ENCODE assay signal across 17 cellular contexts in the genomic region with DNA sequence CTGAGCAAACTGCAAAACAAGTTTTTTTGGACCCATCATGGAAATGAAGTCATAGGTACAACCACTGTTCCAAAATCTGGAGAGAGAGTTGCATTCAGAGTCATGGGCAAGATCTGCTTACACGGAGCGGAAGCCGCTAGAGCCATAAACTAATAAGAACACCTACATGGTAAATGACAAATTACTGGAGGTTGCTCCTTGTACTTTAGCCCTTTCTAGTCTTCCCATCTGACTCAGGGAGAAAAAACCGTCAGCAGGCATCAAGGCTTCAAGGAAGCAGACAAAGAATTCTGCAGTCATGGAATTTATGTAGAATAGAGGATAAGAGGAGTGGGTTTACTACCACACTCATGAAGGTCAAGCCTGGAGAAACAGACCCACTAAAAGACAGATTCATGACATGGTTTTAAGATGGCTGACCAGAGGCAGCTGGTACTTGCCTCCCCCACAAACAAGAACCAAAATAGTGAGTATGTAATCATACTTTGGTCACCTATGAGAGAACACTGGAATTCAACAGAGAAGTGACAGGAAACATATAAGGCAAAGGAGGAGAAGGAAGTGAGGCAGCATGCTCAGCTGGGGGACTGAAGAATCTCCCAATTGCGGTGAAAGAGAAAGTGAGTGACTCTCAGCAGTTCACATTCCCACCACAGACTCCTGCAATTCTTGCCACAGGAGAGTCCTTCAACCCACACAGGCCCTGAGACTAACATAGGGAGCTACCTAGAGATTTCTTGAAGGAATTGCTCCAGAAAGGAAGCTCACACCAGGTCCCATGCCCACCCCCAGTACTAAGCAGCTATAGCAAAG. TPM values are rescaled to one million over a fixed set of nuclear protein-coding genes. Genes with fewer than 3 reads are reported as not detected.
DNase-seq lines count a peak whose midpoint lies in the region; ATAC-seq, FAIRE-seq and TF ChIP-seq lines count a peak whose summit lies in the region.
"Had no signal": no experiment of that assay in that cellular context is flagged by ENCODE, and none has a peak within 500 bp of the region (broad histone marks: within the 10 kb centered on the region; RNA-seq: fewer than 3 reads in every experiment).

No MANE protein-coding gene starts in this region.

- H3K4me2 ChIP-seq in hepatocyte: no peak overlapping the region

- H3K4me3 ChIP-seq in hepatocyte (no peak overlapping the region), transverse colon (no peak overlapping the region)

- H4K20me1 ChIP-seq in hepatocyte (ENCODE audit: insufficient read depth, poor library complexity, severe bottlenecking): no peaks in the 10 kb centered on the region

- no peaks in the 10 kb centered on the region for H3K9me3 ChIP-seq in hepatocyte (ENCODE audit: low read depth)
- H3K9me3 ChIP-seq in transverse colon: no peaks in the 10 kb centered on the region
- H3K9me3 ChIP-seq: BE2C had no signal

- in situ Hi-C loops in transverse colon (cut with MboI; ENCODE audit: low pct_ligation_motif_present in 1 of 4, low pct_unique_long_range_greater_than_20kb in 1 of 4, low sequenced_read_pairs in 3 of 4): no loop called here

- H3K36me3 ChIP-seq in hepatocyte (replicated peaks; ENCODE audit: insufficient read depth, low read depth): no peaks in the 10 kb centered on the region
- H3K36me3 ChIP-seq in transverse colon: no peaks in the 10 kb centered on the region
- H3K36me3 ChIP-seq: BE2C had no signal

- peak overlapping the region; percentile 82 for H3K27ac ChIP-seq in hepatocyte
- peak overlapping the region in 2 of 4 donors; percentile 13 to 62 for H3K27ac ChIP-seq in transverse colon
- H3K27ac ChIP-seq: HL-60 had no signal

- WGBS in hepatocyte (ENCODE audit: low lambda C conversion rate, missing lambda C conversion rate): 78% methylated on average over 5 of the region's 5 CpGs
- 55 to 83% methylated on average over 4 to 5 of the region's 5 CpGs for WGBS in transverse colon (ENCODE audit: low coverage in 1 of 2), 2 donors

- no peaks in the 10 kb centered on the region for H3K9me2 ChIP-seq in hepatocyte (replicated peaks; ENCODE audit: insufficient read depth)

- no peak for TF ChIP-seq EP300 in transverse colon (IDR thresholded peaks at IDR 0.05; ENCODE audit: low read depth)

- H3K4me1 ChIP-seq in hepatocyte (ENCODE audit: insufficient read depth) (no peaks in the 10 kb centered on the region), transverse colon (peaks cover 0 to 3% (median 0%) of the 10 kb centered on the region in 4 donors)
- H3K4me1 ChIP-seq: BE2C had no signal

- H3K79me2 ChIP-seq in hepatocyte: no peaks in the 10 kb centered on the region

- DNase-seq in RPMI7951 (ENCODE audit: low read depth) (peak; percentile 22), hepatocyte (ENCODE audit: low spot score) (peak; percentile 52), transverse colon (peak; percentile 18), urothelium cell line (ENCODE audit: low spot score) (no peak), cerebellum (ENCODE audit: low spot score) (no peak)
- DNase-seq: BE2C, DMS79 treated with DMSO at 0.1 percent for 48 hours, GDM1, MM.1S, NCI-H1417 treated with DMSO at 0.1 percent for 48 hours, NCI-H2029 treated with DMSO at 0.1 percent for 48 hours, NCI-H510A treated with DMSO at 0.1 percent for 48 hours, SIG-M5 had no signal

- no peak for FAIRE-seq in urothelium cell line (lab: Jason Lieb, UNC)
- FAIRE-seq: H54 had no signal

- H3K27me3 ChIP-seq in hepatocyte (no peaks in the 10 kb centered on the region), transverse colon (no peaks in the 10 kb centered on the region)

- intact Hi-C loops in transverse colon (cut with DNase I; ENCODE audit: low total_unique reads): loop anchor here (10.0 kb wide), 1 partner anchor 341 kb away; no protein-coding TSS in a partner anchor

- TF ChIP-seq CTCF in hepatocyte (IDR thresholded peaks at IDR 0.05; ENCODE audit: poor library complexity) (no peak), transverse colon (IDR thresholded peaks at IDR 0.05) (no peak)

- ATAC-seq in HG03432 (IDR thresholded peaks at IDR 0.05; ENCODE audit: unreplicated experiment): peak; percentile 45
- ATAC-seq in GM19324 (IDR thresholded peaks at IDR 0.05; ENCODE audit: low FRiP score, unreplicated experiment): no peak

- no peak overlapping the region for H2AFZ ChIP-seq in hepatocyte

- TF ChIP-seq POLR2A in transverse colon (IDR thresholded peaks at IDR 0.05): no peak

RNA-seq across cellular contexts. Expression of gene ASAH2, which starts 42.4 kb away (rescaled TPM):
- total RNA-seq in RPMI7951 (2014; rRNA removed; shearing (Covaris generic)): 0.39 and 0.84 TPM in 2 replicates
- total RNA-seq in hepatocyte (7.9 and 9.7 TPM in 2 replicates), transverse colon (under 1 TPM; 0.32 to 0.75 (median 0.40) TPM), cerebellum (1.5 TPM)
- 3.5 and 3.8 TPM in 2 replicates for polyA plus RNA-seq in hepatocyte

Comparison
In these comparisons a context has a peak if more than half of its experiments do, and no peak if none do; other contexts are left out.
1. DNase-seq: peak in RPMI7951 (single experiment), hepatocyte (single experiment) and transverse colon (single experiment); none in urothelium cell line (single experiment) and cerebellum (single experiment).